ENCODE assay signal across 26 cellular contexts in genomic region chr3:186129206-186129605, GRCh38.
"Had no signal": no experiment of that assay in that cellular context is flagged by ENCODE, and none has a peak within 500 bp of the region (broad histone marks: within the 10 kb centered on the region; RNA-seq: fewer than 3 reads in every experiment).

No MANE protein-coding gene starts in this region.

- DNase-seq: activated CD4-positive, alpha-beta memory T cell treated with anti-CD3 and anti-CD28 coated beads, Interleukin-2, amount 10 ng/mL, durations not matched to agents 7 days and 5 days; activated CD4-positive, alpha-beta T cell treated with anti-CD3 and anti-CD28 coated beads for 1 hour; activated CD4-positive, alpha-beta T cell treated with anti-CD3 and anti-CD28 coated beads for 4 hours; activated CD4-positive, alpha-beta T cell treated with anti-CD3 and anti-CD28 coated beads, Interleukin-2, amount 10 ng/mL, durations not matched to agents 7 days and 5 days; activated CD4-positive, alpha-beta T cell treated with anti-CD3 and anti-CD28 coated beads, Interleukin-2, amount 50 U/mL, for 4 hours; activated CD8-positive, alpha-beta memory T cell treated with anti-CD3 and anti-CD28 coated beads, Interleukin-2, amount 50 U/mL, for 48 hours; activated gamma-delta T cell; activated naive CD4-positive, alpha-beta T cell; activated naive CD4-positive, alpha-beta T cell treated with anti-CD3 and anti-CD28 coated beads, Interleukin-2, amount 10 ng/mL, durations not matched to agents 7 days and 5 days; activated naive CD8-positive, alpha-beta T cell treated with anti-CD3 and anti-CD28 coated beads, Interleukin-2, amount 10 ng/mL, durations not matched to agents 7 days and 5 days; activated T-cell treated with anti-CD3 and anti-CD28 coated beads for 4 hours; activated T-cell treated with anti-CD3 and anti-CD28 coated beads, Interleukin-2, amount 50 U/mL, for 24 hours; activated T-cell treated with anti-CD3 and anti-CD28 coated beads, Interleukin-2, amount 50 U/mL, for 72 hours; dorsolateral prefrontal cortex; effector memory CD4-positive, alpha-beta T cell; erythroblast; foreskin keratinocyte; heart right ventricle; T-helper 2 cell had no signal

- H3K4me3 ChIP-seq: ascending aorta, breast epithelium, cardiac muscle cell, coronary artery, dorsolateral prefrontal cortex, esophagus muscularis mucosa, gastroesophageal sphincter, heart right ventricle had no signal

- H3K27me3 ChIP-seq: ascending aorta, breast epithelium, cardiac muscle cell, dorsolateral prefrontal cortex, esophagus muscularis mucosa, gastroesophageal sphincter, heart right ventricle had no signal

- H3K9me3 ChIP-seq: ascending aorta, breast epithelium, esophagus muscularis mucosa, gastroesophageal sphincter, heart right ventricle had no signal

- H3K36me3 ChIP-seq: ascending aorta, breast epithelium, cardiac muscle cell, esophagus muscularis mucosa, gastroesophageal sphincter, heart right ventricle had no signal

- ATAC-seq: activated naive CD4-positive, alpha-beta T cell treated with anti-CD3 and anti-CD28 coated beads, Interleukin-2, amount 50 U/mL, for 72 hours; activated T-cell treated with anti-CD3 and anti-CD28 coated beads, Interleukin-2, amount 50 U/mL, for 72 hours; foreskin keratinocyte; gastroesophageal sphincter; heart right ventricle had no signal

- H3K4me1 ChIP-seq: ascending aorta, breast epithelium, esophagus muscularis mucosa, foreskin keratinocyte, gastroesophageal sphincter, heart right ventricle had no signal

- H3K27ac ChIP-seq: ascending aorta, breast epithelium, cardiac muscle cell, coronary artery, dorsolateral prefrontal cortex, esophagus muscularis mucosa, foreskin keratinocyte, gastroesophageal sphincter, heart right ventricle had no signal
